21 cellular contexts compared by ENCODE assay signal in genomic region chr10:69653561-69653960, GRCh38. TPM values are rescaled to one million over a fixed set of nuclear protein-coding genes. Genes with fewer than 3 reads are reported as not detected.
DNase-seq lines count a peak whose midpoint lies in the region; ATAC-seq, FAIRE-seq and TF ChIP-seq lines count a peak whose summit lies in the region.
"Had no signal": no experiment of that assay in that cellular context is flagged by ENCODE, and none has a peak within 500 bp of the region (broad histone marks: within the 10 kb centered on the region; RNA-seq: fewer than 3 reads in every experiment).

No MANE protein-coding gene starts in this region.

- POLR2A ChIA-PET in H1 (lab: Charles Lee; ENCODE audit: partially characterized antibody), result interaction anchor here (1.0 to 1.2 kb wide), 2 partner anchors 8 to 147 kb away, joined by 3 read pairs; no protein-coding TSS in a partner anchor
- POLR2A ChIA-PET in T-cell (lab: Charles Lee), result no interaction called here

- no peak for TF ChIP-seq RAD21 in H1 (IDR thresholded peaks at IDR 0.05 in 1 of 2, conservative IDR thresholded peaks at IDR 0.05 in 1 of 2; ENCODE audit: low read depth in 2 of 2, low read length in 2 of 2)

- H3K27ac Mint-ChIP-seq in neural progenitor cell (peak overlapping the region; percentile 46), T-cell (no peak overlapping the region)
- H3K27ac Mint-ChIP-seq: HFFc6 had no signal

- H3K56ac ChIP-seq in H1 (replicated peaks; ENCODE audit: insufficient read length, low read depth, low read length), result no peak overlapping the region

- H2AFZ ChIP-seq in H1 (ENCODE audit: low read length) (no peak overlapping the region), neural progenitor cell (replicated peaks) (no peak overlapping the region), mammary epithelial cell (ENCODE audit: low read depth, low read length) (no peak overlapping the region)
- H2AFZ ChIP-seq: GM23248 had no signal

- no peak overlapping the region for H3K4me3 ChIP-seq in H1 (ENCODE audit: extremely low read depth in 1 of 4, insufficient read depth in 2 of 4, low read depth in 3 of 4, low read length in 4 of 4)
- no peak overlapping the region for H3K4me3 ChIP-seq in neural progenitor cell
- H3K4me3 ChIP-seq in spleen, result no peak overlapping the region
- H3K4me3 ChIP-seq in mammary epithelial cell (replicated peaks in 1 of 3; ENCODE audit: insufficient read depth in 1 of 3, low read depth in 2 of 3, low read length in 3 of 3), result no peak overlapping the region
- H3K4me3 ChIP-seq in right cardiac atrium (ENCODE audit: low read length), result no peak overlapping the region
- H3K4me3 ChIP-seq: GM12878, GM23248 had no signal

- no peak overlapping the region for H4K91ac ChIP-seq in H1 (replicated peaks; ENCODE audit: insufficient read length, low read length)

- H3K9me3 Mint-ChIP-seq in neural progenitor cell (no peaks in the 10 kb centered on the region), T-cell (no peaks in the 10 kb centered on the region)
- H3K9me3 Mint-ChIP-seq: CD4-positive, CD25-positive, alpha-beta regulatory T cell; CD8-positive, alpha-beta memory T cell; HFFc6 had no signal

- H3K9ac ChIP-seq in H1 (replicated peaks in 1 of 4; ENCODE audit: extremely low read depth in 1 of 4, low read depth in 3 of 4, low read length in 3 of 4) (no peak overlapping the region), neural progenitor cell (no peak overlapping the region), mammary epithelial cell (ENCODE audit: insufficient read depth, low read length) (no peak overlapping the region)
- H3K9ac ChIP-seq: GM23248 had no signal

- H3K23me2 ChIP-seq in H1 (ENCODE audit: low read depth, low read length), result no peaks in the 10 kb centered on the region; the same call in 1 of the 2 replicates

- BruUV-seq in mammary epithelial cell (replicated peaks; lab: Mats Ljungman, UMichigan), result no TSS peak

- peaks cover 53% of the 10 kb centered on the region for H3K4me1 Mint-ChIP-seq in neural progenitor cell
- H3K4me1 Mint-ChIP-seq in T-cell, result peaks cover 12 to 19% (median 16%) of the 10 kb centered on the region in 3 donors

- TF ChIP-seq CTCF in H1 (IDR thresholded peaks at IDR 0.05; ENCODE audit: control extremely low read depth in 1 of 3, insufficient read depth in 1 of 3, low read depth in 1 of 3, low read length in 3 of 3) (no peak), neural progenitor cell (IDR thresholded peaks at IDR 0.05) (no peak), spleen (IDR thresholded peaks at IDR 0.05 in 8 of 11, conservative IDR thresholded peaks at IDR 0.05 in 3 of 11) (no peak), mammary epithelial cell (conservative IDR thresholded peaks at IDR 0.05 in 1 of 2, IDR thresholded peaks at IDR 0.05 in 1 of 2; ENCODE audit: extremely low read depth in 1 of 2, insufficient read depth in 1 of 2, low read depth in 1 of 2, low read length in 2 of 2) (no peak)

- H3K79me2 ChIP-seq in H1 (ENCODE audit: control insufficient read depth in 1 of 2, insufficient read depth in 2 of 2, low read length in 2 of 2), result no peaks in the 10 kb centered on the region
- H3K79me2 ChIP-seq in neural progenitor cell (ENCODE audit: low read depth), result no peaks in the 10 kb centered on the region
- H3K79me2 ChIP-seq in mammary epithelial cell (ENCODE audit: insufficient read depth, low read length), result no peaks in the 10 kb centered on the region

- CTCF ChIA-PET in H1 (lab: Charles Lee; ENCODE audit: partially characterized antibody) (interaction anchor here (0.7 to 59.4 kb wide), 11 partner anchors 3 to 261 kb away, joined by 3 to 1374 read pairs (median 6); partner anchors contain the start of gene FAM241B), mammary epithelial cell (lab: Charles Lee; ENCODE audit: low non-redundant PET) (no interaction called here), T-cell (lab: Charles Lee) (no interaction called here)

- H3K4ac ChIP-seq in H1 (replicated peaks; ENCODE audit: insufficient read length, low read depth, low read length), result no peak overlapping the region

- intact Hi-C loops in spleen (cut with DNase I; ENCODE audit: low total_unique reads), result no loop called here
- intact Hi-C loops in mammary epithelial cell (cut with micrococcal nuclease), result no loop called here
- intact Hi-C loops in right cardiac atrium (cut with DNase I), result loop anchor here in 1 of 4 donors (10.0 kb wide), 1 partner anchor 151 kb away; the partner anchor contains the start of gene COL13A1

- no peak overlapping the region for H3K23ac ChIP-seq in H1 (ENCODE audit: insufficient read length)

- H2BK12ac ChIP-seq in H1 (ENCODE audit: low read depth, low read length), result no peak overlapping the region; the same call in 1 of the 2 replicates

- no peak for FAIRE-seq in H1 (lab: Jason Lieb, UNC)
- FAIRE-seq: A204.1, GM12878, H54 had no signal

- H2BK5ac ChIP-seq in H1 (ENCODE audit: low read depth, low read length), result no peak overlapping the region

- no peaks in the 10 kb centered on the region for H3K9me3 ChIP-seq in H1 (ENCODE audit: insufficient read depth in 2 of 2, low read depth in 1 of 2, low read length in 1 of 2)
- no peaks in the 10 kb centered on the region for H3K9me3 ChIP-seq in neural progenitor cell (ENCODE audit: low read depth)
- H3K9me3 ChIP-seq in spleen, result peaks cover 0 to 6% (median 0%) of the 10 kb centered on the region in 8 donors
- H3K9me3 ChIP-seq in mammary epithelial cell (replicated peaks; ENCODE audit: insufficient read depth, low read length), result no peaks in the 10 kb centered on the region
- H3K9me3 ChIP-seq in right cardiac atrium (ENCODE audit: control insufficient read depth, low read length), result no peaks in the 10 kb centered on the region
- H3K9me3 ChIP-seq: BE2C had no signal

- H4K20me1 ChIP-seq in H1 (replicated peaks in 1 of 2; ENCODE audit: control insufficient read depth in 1 of 2, insufficient read depth in 2 of 2, low read length in 2 of 2), result no peaks in the 10 kb centered on the region
- no peaks in the 10 kb centered on the region for H4K20me1 ChIP-seq in neural progenitor cell (ENCODE audit: low read depth)
- H4K20me1 ChIP-seq in mammary epithelial cell (ENCODE audit: insufficient read depth, low read length), result no peaks in the 10 kb centered on the region

- peaks cover 0 to 29% (median 13%) of the 10 kb centered on the region in 4 experiments; a peak in 6 of 7 replicates for H3K4me1 ChIP-seq in H1 (replicated peaks in 1 of 4; ENCODE audit: control insufficient read depth in 3 of 4, insufficient read depth in 4 of 4, low read length in 3 of 4)
- peaks cover 23% of the 10 kb centered on the region for H3K4me1 ChIP-seq in neural progenitor cell
- H3K4me1 ChIP-seq in spleen, result peaks cover 0 to 8% (median 0%) of the 10 kb centered on the region in 6 donors
- H3K4me1 ChIP-seq in mammary epithelial cell (ENCODE audit: insufficient read depth, low read length), result no peaks in the 10 kb centered on the region
- H3K4me1 ChIP-seq in right cardiac atrium (ENCODE audit: control insufficient read depth, insufficient read depth, low read length), result no peaks in the 10 kb centered on the region

- no peak overlapping the region for H3K18ac ChIP-seq in H1 (ENCODE audit: extremely low read depth, low read length)

- H3K36me3 ChIP-seq in H1 (ENCODE audit: control insufficient read depth in 2 of 4, insufficient read depth in 4 of 4, low read length in 3 of 4) (no peaks in the 10 kb centered on the region), neural progenitor cell (no peaks in the 10 kb centered on the region), spleen (no peaks in the 10 kb centered on the region), mammary epithelial cell (ENCODE audit: insufficient read depth, low read length) (no peaks in the 10 kb centered on the region)
- H3K36me3 ChIP-seq: BE2C had no signal

- no peak overlapping the region for H4K5ac ChIP-seq in H1 (ENCODE audit: insufficient read length, low read depth, low read length)

- TF ChIP-seq EP300 in H1 (IDR thresholded peaks at IDR 0.05; ENCODE audit: borderline replicate concordance in 1 of 2, low read depth in 2 of 2, low read length in 2 of 2), result no peak

- H3K4me2 ChIP-seq in H1 (ENCODE audit: insufficient read depth in 1 of 2, low read depth in 2 of 2, low read length in 2 of 2) (no peak overlapping the region), neural progenitor cell (no peak overlapping the region), mammary epithelial cell (ENCODE audit: insufficient read depth, low read depth, low read length) (no peak overlapping the region)

- no peak overlapping the region for H3K14ac ChIP-seq in H1 (ENCODE audit: insufficient read length)

- H2BK20ac ChIP-seq in H1 (ENCODE audit: low read length), result no peak overlapping the region

- H2AK5ac ChIP-seq in H1 (ENCODE audit: low read depth, low read length), result no peak overlapping the region

- H3K27me3 ChIP-seq in H1 (replicated peaks in 1 of 4; ENCODE audit: control insufficient read depth in 3 of 4, extremely low read depth in 1 of 4, insufficient read depth in 3 of 4, low read length in 3 of 4) (peaks cover 0 to 3% (median 0%) of the 10 kb centered on the region in 4 experiments; a peak in 4 of 7 replicates), neural progenitor cell (no peaks in the 10 kb centered on the region), spleen (replicated peaks in 1 of 7) (peaks cover 0 to 82% (median 0%) of the 10 kb centered on the region in 7 donors), mammary epithelial cell (ENCODE audit: insufficient read depth, low read length) (peaks cover 5% of the 10 kb centered on the region), right cardiac atrium (ENCODE audit: control insufficient read depth, insufficient read depth) (no peaks in the 10 kb centered on the region)
- H3K27me3 ChIP-seq: BE2C had no signal

- TF ChIP-seq POLR2A in H1 (IDR thresholded peaks at IDR 0.05; ENCODE audit: control extremely low read depth in 1 of 2, low read depth in 2 of 2, low read length in 2 of 2) (no peak), spleen (IDR thresholded peaks at IDR 0.05) (no peak)

- dilution Hi-C loops in mammary epithelial cell (cut with HindIII; ENCODE audit: low sequenced_read_pairs), result loop anchor here (5.0 kb wide), 2 partner anchors 59 to 106 kb away; no protein-coding TSS in a partner anchor

- no peak overlapping the region for H4K8ac ChIP-seq in H1 (ENCODE audit: extremely low read depth, insufficient read depth, low read length)

- 0 out of 2 replicates have a peak overlapping the region, but pooled peaks have one; percentile 67 for H2BK15ac ChIP-seq in H1 (ENCODE audit: low read length)

- no peaks in the 10 kb centered on the region for H3K79me1 ChIP-seq in H1 (ENCODE audit: low read depth, low read length)

- in situ Hi-C loops in mammary epithelial cell (cut with MboI; ENCODE audit: low sequenced_read_pairs in 2 of 2), result loop anchor here in 1 of 2 donors (5.0 kb wide), 1 partner anchor 64 kb away; no protein-coding TSS in a partner anchor

- no peak overlapping the region for H2BK120ac ChIP-seq in H1 (replicated peaks; ENCODE audit: low read depth, low read length)

- WGBS in H1 (ENCODE audit: extremely low coverage in 1 of 2, insufficient coverage in 1 of 2, insufficient read length in 1 of 2, insufficient replicate concordance in 2 of 2, low coverage in 1 of 2, low lambda C conversion rate in 2 of 2, missing lambda C conversion rate in 1 of 2), 2 experiments, result 90% methylated on average over 6 of the region's 6 CpGs; no CpG with 5 or more reads in 1 of the 2 experiments
- 83 to 93% (median 91%) methylated on average over 4 to 6 of the region's 6 CpGs for WGBS in spleen, 5 donors
- 69% methylated on average over 5 of the region's 6 CpGs for WGBS in mammary epithelial cell (ENCODE audit: low coverage, missing lambda C conversion rate)
- 92% methylated on average over 6 of the region's 6 CpGs for WGBS in right cardiac atrium

- H3K4me3 Mint-ChIP-seq in neural progenitor cell (no peak overlapping the region), T-cell (no peak overlapping the region)
- H3K4me3 Mint-ChIP-seq: CD4-positive, CD25-positive, alpha-beta regulatory T cell; CD8-positive, alpha-beta memory T cell; HFFc6 had no signal

- no peaks in the 10 kb centered on the region for H3F3A ChIP-seq in neural progenitor cell (ENCODE audit: low read depth)

- ATAC-seq in T-cell (replicated peaks in 1 of 4), result no peak
- ATAC-seq in HG02970 (IDR thresholded peaks at IDR 0.05; ENCODE audit: low FRiP score, unreplicated experiment), result no peak
- no peak for ATAC-seq in right cardiac atrium
- ATAC-seq: GM12878, HCT116 had no signal

- H3K27ac ChIP-seq in H1 (ENCODE audit: low read depth, low read length) (no peak overlapping the region), neural progenitor cell (no peak overlapping the region), spleen (no peak overlapping the region), mammary epithelial cell (ENCODE audit: insufficient read depth, low read depth, low read length) (no peak overlapping the region), right cardiac atrium (ENCODE audit: low read length) (no peak overlapping the region)
- H3K27ac ChIP-seq: GM23248 had no signal

- no peak for DNase-seq in H1 (ENCODE audit: low read depth in 1 of 2, low spot score in 2 of 2)
- no peak for DNase-seq in neural progenitor cell (ENCODE audit: low spot score)
- DNase-seq in spleen, result peak; percentile 69
- no peak for DNase-seq in mammary epithelial cell
- DNase-seq in T-cell, result no peak
- no peak for DNase-seq in right cardiac atrium
- DNase-seq: ACHN; BE2C; CD4-positive, CD25-positive, alpha-beta regulatory T cell; CD8-positive, alpha-beta memory T cell; COR-L47; DMS 273 treated with DMSO at 0.1 percent for 48 hours; DND-41; EL; GM23248; HFFc6 had no signal

- peaks cover 10% of the 10 kb centered on the region for H3K27me3 Mint-ChIP-seq in neural progenitor cell (ENCODE audit: insufficient read depth, low read depth)
- H3K27me3 Mint-ChIP-seq in T-cell, result peaks cover 11 to 13% of the 10 kb centered on the region in 2 donors
- H3K27me3 Mint-ChIP-seq: CD4-positive, CD25-positive, alpha-beta regulatory T cell had no signal

- H3K36me3 Mint-ChIP-seq in neural progenitor cell (no peaks in the 10 kb centered on the region), T-cell (no peaks in the 10 kb centered on the region)
- H3K36me3 Mint-ChIP-seq: CD4-positive, CD25-positive, alpha-beta regulatory T cell; CD8-positive, alpha-beta memory T cell had no signal

RNA-seq across cellular contexts. Expression of gene FAM241B, which starts 23.5 kb away (rescaled TPM):
- 18.6 and 19.3 TPM in 2 replicates for total RNA-seq in H1 (2021; fragmentation: NEBNext Ultra II Directional; extraction: Animal tissue kit (Norgen Biotek cat#: 25700))
- polyA plus RNA-seq in H1 (2011; rRNA removed) (29.2 and 30.1 TPM in 2 replicates), spleen (1 to 10 TPM; 1.6 to 3.2 (median 1.7) TPM), mammary epithelial cell (10.1 TPM), right cardiac atrium (5.6 TPM)
- polyA plus RNA-seq in H1 (2011; cell fraction: cytosol; rRNA removed), result 33.7 TPM
- polyA plus RNA-seq in H1 (2011; cell fraction: nucleus; rRNA removed), result 23.0 TPM
- polyA plus RNA-seq in H1 (2012, experiment 1 of 2), result 24.7 to 33.7 TPM (median 28.7 TPM) in 4 replicates
- 21.4 TPM for polyA plus RNA-seq in H1 (2012, experiment 2 of 2)
- polyA plus RNA-seq in H1 (2013, experiment 1 of 2), result 18.9 TPM
- polyA plus RNA-seq in H1 (2013, experiment 2 of 2), result 20.3 TPM
- polyA minus RNA-seq in H1 (2011; rRNA and poly(A)+ RNA removed), result 9.3 and 11.0 TPM in 2 replicates
- polyA minus RNA-seq in H1 (2011; cell fraction: cytosol; rRNA and poly(A)+ RNA removed), result 8.7 TPM
- polyA minus RNA-seq in H1 (2011; cell fraction: nucleus; rRNA and poly(A)+ RNA removed), result 14.9 TPM
- total RNA-seq in neural progenitor cell (ENCODE audit: low replicate concordance) (2.6 and 4.6 TPM in 2 replicates), spleen (1 to 10 TPM in 6 of 7 donors, under 1 TPM in 1; 0.77 to 2.8 (median 1.8) TPM), mammary epithelial cell (10 to 100 TPM in 1 of 2 donors, 1 to 10 TPM in 1; 4.0 to 15.1 TPM), T-cell (10 to 100 TPM in 1 of 5 donors, 1 to 10 TPM in 4; 7.4 to 11.8 (median 9.2) TPM), right cardiac atrium (1 to 10 TPM; 4.6 to 8.7 (median 6.7) TPM)
- polyA minus RNA-seq in mammary epithelial cell, result not detected
- total RNA-seq: GM23248 had no signal
